Comparison of ENCODE assay signal across 16 cellular contexts in the genomic region with DNA sequence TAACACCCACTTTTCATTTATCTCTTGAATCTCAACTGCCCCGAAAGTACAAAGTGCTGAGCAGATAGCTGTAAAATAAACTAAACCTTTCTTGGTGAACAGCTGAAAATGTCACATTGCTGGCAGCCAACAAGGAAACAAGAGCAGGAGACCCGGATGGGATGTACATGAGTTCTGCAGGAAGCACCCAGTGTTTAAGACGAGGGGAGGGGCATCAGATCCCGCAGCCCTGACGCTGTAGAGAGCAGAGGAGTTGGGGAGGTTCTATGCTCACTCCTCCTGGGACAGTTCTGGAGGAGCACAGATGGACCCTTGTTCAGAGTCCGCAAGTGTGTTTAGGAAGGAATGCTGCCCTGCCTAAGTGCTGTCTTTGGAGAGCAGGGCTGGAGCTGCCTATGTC. TPM values are rescaled to one million over a fixed set of nuclear protein-coding genes. Genes with fewer than 3 reads are reported as not detected.
DNase-seq lines count a peak whose midpoint lies in the region; TF ChIP-seq lines count a peak whose summit lies in the region.
"Had no signal": no experiment of that assay in that cellular context is flagged by ENCODE, and none has a peak within 500 bp of the region (broad histone marks: within the 10 kb centered on the region; RNA-seq: fewer than 3 reads in every experiment).

No MANE protein-coding gene starts in this region.

- no peak for TF ChIP-seq POLR2A in spleen (IDR thresholded peaks at IDR 0.05)

- H3K4me1 ChIP-seq in Caco-2, result no peaks in the 10 kb centered on the region
- no peaks in the 10 kb centered on the region for H3K4me1 ChIP-seq in mesenchymal stem cell (ENCODE audit: control insufficient read depth, insufficient read depth, low read depth, low read length)
- H3K4me1 ChIP-seq in spleen, result peaks cover 0 to 29% (median 16%) of the 10 kb centered on the region in 6 donors
- H3K4me1 ChIP-seq in PC-9 (replicated peaks; ENCODE audit: insufficient read depth), result no peaks in the 10 kb centered on the region

- no peak overlapping the region for H2BK5ac ChIP-seq in mesenchymal stem cell (ENCODE audit: low read depth, low read length, poor library complexity, severe bottlenecking)

- H3K9me3 Mint-ChIP-seq in Caco-2 (ENCODE audit: unreplicated experiment), result no peaks in the 10 kb centered on the region

- TF ChIP-seq CTCF in Caco-2 (IDR thresholded peaks at IDR 0.05; ENCODE audit: insufficient read depth in 1 of 2, low read depth in 1 of 2, low read length in 1 of 2, severe bottlenecking in 1 of 2, unreplicated experiment in 1 of 2) (no peak), coronary artery (IDR thresholded peaks at IDR 0.05) (no peak), spleen (IDR thresholded peaks at IDR 0.05 in 8 of 11, conservative IDR thresholded peaks at IDR 0.05 in 3 of 11) (no peak), PC-9 (conservative IDR thresholded peaks at IDR 0.05) (no peak)

- H2BK120ac ChIP-seq in mesenchymal stem cell (ENCODE audit: low read depth, low read length), result no peak overlapping the region

- DNase-seq in Caco-2 (no peak), coronary artery (ENCODE audit: low spot score) (no peak), mesenchymal stem cell (no peak), spleen (no peak), MG63 (no peak), GDM1 (lab: John Stamatoyannopoulos, UW) (no peak), activated gamma-delta T cell treated with Interleukin-2 at 50 U/mL for 16 hours (no peak), PC-9 (no peak)
- DNase-seq: GF-D8, GOT3, KBM-7, NCI-H1436 treated with DMSO at 0.1 percent for 48 hours, NCI-H2029 treated with DMSO at 0.1 percent for 48 hours, NCI-H82, PC-3 had no signal

- no peak overlapping the region for H2AK5ac ChIP-seq in mesenchymal stem cell (ENCODE audit: low read length, severe bottlenecking)

- H3K27ac ChIP-seq in coronary artery (peak overlapping the region; percentile 71 to 76), mesenchymal stem cell (ENCODE audit: low read length, poor library complexity, severe bottlenecking) (no peak overlapping the region), spleen (peak overlapping the region in 7 of 8 donors; percentile 13 to 73 (median 59)), PC-9 (no peak overlapping the region)
- H3K27ac ChIP-seq: BLaER1 treated with 17β-estradiol and CSF1 and Interleukin-3, amounts not matched to agents 10 nM and 100 nM had no signal

- BruUV-seq in Caco-2 (replicated peaks; lab: Mats Ljungman, UMichigan) (no TSS peak), PC-9 (replicated peaks; lab: Mats Ljungman, UMichigan) (no TSS peak)

- H2BK12ac ChIP-seq in mesenchymal stem cell (ENCODE audit: low read length in 2 of 2), result no peak overlapping the region

- intact Hi-C loops in Caco-2 (cut with micrococcal nuclease; ENCODE audit: unreplicated experiment), result no loop called here
- intact Hi-C loops in spleen (cut with DNase I; ENCODE audit: low total_unique reads), result no loop called here
- intact Hi-C loops in PC-9 (cut with micrococcal nuclease; ENCODE audit: unreplicated experiment), result no loop called here

- H3K9me3 ChIP-seq in Caco-2 (no peaks in the 10 kb centered on the region), mesenchymal stem cell (ENCODE audit: control insufficient read depth, low read length) (no peaks in the 10 kb centered on the region), spleen (no peaks in the 10 kb centered on the region), MG63 (no peaks in the 10 kb centered on the region), PC-9 (ENCODE audit: insufficient read depth, low read depth) (no peaks in the 10 kb centered on the region)
- H3K9me3 ChIP-seq: BLaER1 treated with 17β-estradiol and CSF1 and Interleukin-3, amounts not matched to agents 10 nM and 100 nM had no signal

- no peak overlapping the region for H4K91ac ChIP-seq in mesenchymal stem cell (ENCODE audit: low read length)

- CTCF ChIA-PET in Caco-2 (lab: Charles Lee) (no interaction called here), PC-9 (lab: Charles Lee) (no interaction called here)

- peak overlapping the region; percentile 17 for H3K27ac Mint-ChIP-seq in Caco-2 (ENCODE audit: unreplicated experiment)

- H2BK15ac ChIP-seq in mesenchymal stem cell (ENCODE audit: low read depth, poor library complexity, severe bottlenecking), result no peak overlapping the region

- no peak overlapping the region for H3K4me3 ChIP-seq in Caco-2 (ENCODE audit: low read depth, low read length)
- no peak overlapping the region for H3K4me3 ChIP-seq in coronary artery
- H3K4me3 ChIP-seq in mesenchymal stem cell (ENCODE audit: insufficient read depth in 1 of 2, low read depth in 1 of 2, low read length in 2 of 2), result no peak overlapping the region
- H3K4me3 ChIP-seq in spleen, result no peak overlapping the region
- H3K4me3 ChIP-seq in MG63, result no peak overlapping the region
- H3K4me3 ChIP-seq in PC-9, result no peak overlapping the region
- H3K4me3 ChIP-seq: BLaER1 treated with 17β-estradiol and CSF1 and Interleukin-3, amounts not matched to agents 10 nM and 100 nM had no signal

- no peak overlapping the region for H3K4me2 ChIP-seq in mesenchymal stem cell (ENCODE audit: low read length, poor library complexity, severe bottlenecking)
- no peak overlapping the region for H3K4me2 ChIP-seq in PC-9
- H3K4me2 ChIP-seq: BLaER1 treated with 17β-estradiol and CSF1 and Interleukin-3, amounts not matched to agents 10 nM and 100 nM had no signal

- no peaks in the 10 kb centered on the region for H3K4me1 Mint-ChIP-seq in Caco-2 (ENCODE audit: low read depth, unreplicated experiment)

- no peak overlapping the region for H3K14ac ChIP-seq in mesenchymal stem cell (ENCODE audit: low read length in 2 of 2)

- H3K27me3 ChIP-seq in Caco-2 (replicated peaks; ENCODE audit: control insufficient read depth, insufficient read depth, low read length) (no peaks in the 10 kb centered on the region), mesenchymal stem cell (ENCODE audit: control insufficient read depth in 1 of 2, insufficient read depth in 1 of 2, low read length in 2 of 2) (no peaks in the 10 kb centered on the region), spleen (replicated peaks in 1 of 7) (no peaks in the 10 kb centered on the region), MG63 (no peaks in the 10 kb centered on the region), PC-9 (ENCODE audit: insufficient read depth, low read depth) (no peaks in the 10 kb centered on the region)
- H3K27me3 ChIP-seq: BLaER1 treated with 17β-estradiol and CSF1 and Interleukin-3, amounts not matched to agents 10 nM and 100 nM had no signal

- POLR2A ChIA-PET in Caco-2 (lab: Charles Lee) (no interaction called here), PC-9 (lab: Charles Lee; ENCODE audit: unreplicated experiment) (no interaction called here)

- H3K4ac ChIP-seq in mesenchymal stem cell (ENCODE audit: low read depth in 1 of 2, low read length in 2 of 2), result no peak overlapping the region

- WGBS in mesenchymal stem cell, result 97% methylated on average over 6 of the region's 6 CpGs
- WGBS in spleen, 5 donors, result 68 to 80% (median 77%) methylated on average over 5 to 6 of the region's 6 CpGs

- H3K18ac ChIP-seq in mesenchymal stem cell (ENCODE audit: low read depth in 1 of 2, low read length in 2 of 2), result no peak overlapping the region

- no peak overlapping the region for H3K4me3 Mint-ChIP-seq in Caco-2 (ENCODE audit: unreplicated experiment)

- H3K9me2 ChIP-seq in PC-9 (ENCODE audit: insufficient read depth), result no peaks in the 10 kb centered on the region

- no peaks in the 10 kb centered on the region for H3K27me3 Mint-ChIP-seq in Caco-2 (ENCODE audit: insufficient read depth, unreplicated experiment)

- no peaks in the 10 kb centered on the region for H3F3A ChIP-seq in PC-9 (ENCODE audit: insufficient read depth, low read depth)

- peak overlapping the region; percentile 79 for H3K9ac ChIP-seq in mesenchymal stem cell (ENCODE audit: low read length)

- H3K36me3 ChIP-seq in Caco-2 (ENCODE audit: control insufficient read depth, insufficient read depth, low read length), result no peaks in the 10 kb centered on the region; the same call in 1 of the 2 replicates
- peaks cover 20 to 45% of the 10 kb centered on the region in 2 experiments for H3K36me3 ChIP-seq in mesenchymal stem cell (ENCODE audit: control insufficient read depth in 1 of 2, insufficient read depth in 2 of 2, low read depth in 1 of 2, low read length in 2 of 2)
- H3K36me3 ChIP-seq in spleen, result peaks cover 0 to 82% (median 23%) of the 10 kb centered on the region in 6 donors
- H3K36me3 ChIP-seq in MG63, result no peaks in the 10 kb centered on the region; the same call in 1 of the 2 replicates
- H3K36me3 ChIP-seq in PC-9 (ENCODE audit: low read depth), result no peaks in the 10 kb centered on the region

- H4K8ac ChIP-seq in mesenchymal stem cell (ENCODE audit: low read length), result no peak overlapping the region

- no peaks in the 10 kb centered on the region for H3K79me1 ChIP-seq in mesenchymal stem cell (replicated peaks; ENCODE audit: low read length, poor library complexity, severe bottlenecking)

- peaks cover 9% of the 10 kb centered on the region for H3K36me3 Mint-ChIP-seq in Caco-2 (ENCODE audit: insufficient read depth, unreplicated experiment)

- H3K79me2 ChIP-seq in PC-9 (ENCODE audit: low read depth), result no peaks in the 10 kb centered on the region

- H3K23ac ChIP-seq in mesenchymal stem cell (ENCODE audit: low read length in 2 of 2), result no peak overlapping the region

- H4K20me1 ChIP-seq in PC-9 (ENCODE audit: insufficient read depth), result no peaks in the 10 kb centered on the region

- H2AFZ ChIP-seq in mesenchymal stem cell (ENCODE audit: low read depth, low read length) (no peak overlapping the region), PC-9 (no peak overlapping the region)

RNA-seq across cellular contexts. Expression of gene EPHA8, which starts 32.0 kb away (rescaled TPM):
- total RNA-seq in Caco-2 (2022) (not detected in 2 replicates), spleen (1 to 10 TPM; 3.3 to 9.2 (median 5.3) TPM), PC-9 (2021) (not detected in 2 replicates)
- not detected for polyA plus RNA-seq in mesenchymal stem cell (2013, experiment 1 of 2)
- not detected for polyA plus RNA-seq in mesenchymal stem cell (2013, experiment 2 of 2)
- 1 to 10 TPM in 1 of 3 donors, under 1 TPM in 2; 0.30 to 1.3 (median 0.33) TPM for polyA plus RNA-seq in spleen
- total RNA-seq in MG63 (2014; rRNA removed; shearing (Covaris generic); ENCODE audit: low replicate concordance), result not detected in 2 replicates

Comparison
In these comparisons a context has a peak if more than half of its experiments do, and no peak if none do; other contexts are left out.
1. H3K27ac ChIP-seq: peak in coronary artery (2 of 2) and spleen (7 of 8); none in mesenchymal stem cell (single experiment) and PC-9 (single experiment).